ENCODE assay signal across 4 cellular contexts in genomic region chr1:154147510-154147909, GRCh38. TPM values are rescaled to one million over a fixed set of nuclear protein-coding genes. Genes with fewer than 3 reads are reported as not detected.
"Had no signal": no experiment of that assay in that cellular context is flagged by ENCODE, and none has a peak within 500 bp of the region (broad histone marks: within the 10 kb centered on the region; RNA-seq: fewer than 3 reads in every experiment).

No MANE protein-coding gene starts in this region.

RNA-seq across cellular contexts. Expression of gene NUP210L, which starts 7.4 kb away (rescaled TPM):
- total RNA-seq: LHCN-M2, M059J had no signal

RNA-seq across cellular contexts. Expression of gene CFAP141, which starts 58.6 kb away (rescaled TPM):
- total RNA-seq: LHCN-M2, M059J, MCF 10A, NCI-H460 had no signal
